10 cellular contexts compared by ENCODE assay signal in the genomic region with DNA sequence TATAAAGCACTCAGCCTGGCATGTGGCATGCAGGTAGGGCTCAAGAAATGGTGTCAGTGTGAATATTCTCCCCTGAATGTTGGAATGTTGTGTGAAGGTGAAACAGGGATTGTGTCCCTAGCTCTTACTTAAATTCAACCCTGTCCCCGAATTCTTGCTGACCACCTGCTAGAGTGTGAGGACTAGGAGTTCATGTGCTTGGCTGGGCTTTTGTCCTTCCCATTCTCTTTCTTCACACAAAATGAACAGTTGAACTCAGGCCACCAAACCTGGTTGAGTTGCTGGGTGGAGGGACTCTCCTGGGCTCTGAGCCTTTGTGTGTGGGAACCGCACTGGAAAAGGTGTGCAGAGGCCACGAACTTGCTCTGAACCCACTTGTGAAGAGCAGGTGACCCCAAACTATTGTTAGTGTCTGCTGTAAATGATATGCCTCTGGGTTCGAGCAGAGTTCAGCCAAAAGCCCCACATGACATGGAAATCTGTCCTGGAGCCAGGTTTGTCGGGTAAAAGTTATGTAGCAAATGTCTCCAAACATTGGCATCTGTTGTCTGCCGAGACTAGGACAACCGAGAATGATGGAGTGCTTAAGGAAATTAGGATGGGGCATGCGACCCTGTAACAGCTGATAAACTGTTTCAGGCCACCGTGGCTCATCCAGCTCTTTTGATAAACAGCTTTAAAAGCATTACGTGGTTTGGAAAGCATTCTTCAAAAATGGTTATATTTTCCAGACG.
DNase-seq lines count a peak whose midpoint lies in the region; ATAC-seq and TF ChIP-seq lines count a peak whose summit lies in the region.
"Had no signal": no experiment of that assay in that cellular context is flagged by ENCODE, and none has a peak within 500 bp of the region (broad histone marks: within the 10 kb centered on the region; RNA-seq: fewer than 3 reads in every experiment).

No MANE protein-coding gene starts in this region.

- H3K9me3 ChIP-seq in ascending aorta, result no peaks in the 10 kb centered on the region
- H3K9me3 ChIP-seq in upper lobe of left lung, result no peaks in the 10 kb centered on the region

- TF ChIP-seq POLR2A in upper lobe of left lung (IDR thresholded peaks at IDR 0.05), result no peak

- DNase-seq in activated T-cell treated with anti-CD3 and anti-CD28 coated beads, Interleukin-2, amount 50 U/mL, for 24 hours, result no peak
- no peak for DNase-seq in activated T-cell treated with anti-CD3 and anti-CD28 coated beads, Interleukin-2, amount 50 U/mL, for 1 hour
- peak in 1 of 2 donors; percentile 64 for DNase-seq in ascending aorta (ENCODE audit: low spot score in 2 of 2)
- DNase-seq in lung microvascular endothelial cell (ENCODE audit: low read depth in 2 of 2), result peak; percentile 58 to 100
- DNase-seq in upper lobe of left lung, result no peak
- DNase-seq in endothelial cell (ENCODE audit: low spot score), result no peak
- no peak for DNase-seq in DMS53 treated with DMSO at 0.1 percent for 48 hours (lab: John Stamatoyannopoulos, UW; ENCODE audit: unreplicated experiment)
- no peak for DNase-seq in activated CD4-positive, alpha-beta T cell treated with anti-CD3 and anti-CD28 coated beads, Interleukin-2, amount 50 U/mL, for 48 hours
- DNase-seq: NCI-H446 treated with DMSO at 0.1 percent for 48 hours, WERI-Rb-1 had no signal

- H3K4me3 ChIP-seq in ascending aorta (no peak overlapping the region), upper lobe of left lung (no peak overlapping the region)

- peaks cover 54% of the 10 kb centered on the region for H3K36me3 Mint-ChIP-seq in activated T-cell treated with anti-CD3 and anti-CD28 coated beads, Interleukin-2, amount 50 U/mL, for 24 hours (ENCODE audit: low read depth)
- peaks cover 31% of the 10 kb centered on the region for H3K36me3 Mint-ChIP-seq in endothelial cell (ENCODE audit: low read depth, unreplicated experiment)

- no peaks in the 10 kb centered on the region for H3K9me3 Mint-ChIP-seq in activated T-cell treated with anti-CD3 and anti-CD28 coated beads, Interleukin-2, amount 50 U/mL, for 24 hours
- no peaks in the 10 kb centered on the region for H3K9me3 Mint-ChIP-seq in endothelial cell (ENCODE audit: unreplicated experiment)

- peak overlapping the region; percentile 98 for H3K27ac Mint-ChIP-seq in activated T-cell treated with anti-CD3 and anti-CD28 coated beads, Interleukin-2, amount 50 U/mL, for 24 hours
- no peak overlapping the region for H3K27ac Mint-ChIP-seq in endothelial cell (ENCODE audit: unreplicated experiment)

- no peak for TF ChIP-seq EP300 in upper lobe of left lung (IDR thresholded peaks at IDR 0.05)

- peak overlapping the region; percentile 62 to 88 for H3K27ac ChIP-seq in ascending aorta
- H3K27ac ChIP-seq in upper lobe of left lung, result peak overlapping the region; percentile 26 to 77 (median 52)
- H3K27ac ChIP-seq: WERI-Rb-1 had no signal

- H3K4me3 Mint-ChIP-seq in activated T-cell treated with anti-CD3 and anti-CD28 coated beads, Interleukin-2, amount 50 U/mL, for 24 hours, result no peak overlapping the region
- H3K4me3 Mint-ChIP-seq in endothelial cell (ENCODE audit: unreplicated experiment), result no peak overlapping the region

- 55 to 63% methylated on average over 11 of the region's 11 CpGs for WGBS in upper lobe of left lung, 2 donors

- TF ChIP-seq CTCF in ascending aorta (IDR thresholded peaks at IDR 0.05) (no peak), upper lobe of left lung (IDR thresholded peaks at IDR 0.05) (no peak), endothelial cell (IDR thresholded peaks at IDR 0.05; ENCODE audit: unreplicated experiment) (no peak)

- ATAC-seq in upper lobe of left lung (ENCODE audit: low FRiP score in 2 of 2), result no peak

- intact Hi-C loops in ascending aorta (cut with DNase I), result no loop called here

- no peaks in the 10 kb centered on the region for H3K27me3 Mint-ChIP-seq in activated T-cell treated with anti-CD3 and anti-CD28 coated beads, Interleukin-2, amount 50 U/mL, for 24 hours
- no peaks in the 10 kb centered on the region for H3K27me3 Mint-ChIP-seq in endothelial cell (ENCODE audit: unreplicated experiment)

- peaks cover 93% of the 10 kb centered on the region for H3K4me1 Mint-ChIP-seq in activated T-cell treated with anti-CD3 and anti-CD28 coated beads, Interleukin-2, amount 50 U/mL, for 24 hours (ENCODE audit: low read depth)
- H3K4me1 Mint-ChIP-seq in endothelial cell (ENCODE audit: unreplicated experiment), result peaks cover 11% of the 10 kb centered on the region

- no peaks in the 10 kb centered on the region for H3K27me3 ChIP-seq in ascending aorta
- no peaks in the 10 kb centered on the region for H3K27me3 ChIP-seq in upper lobe of left lung

- H3K4me1 ChIP-seq in ascending aorta (peaks cover 34 to 50% of the 10 kb centered on the region in 2 donors), upper lobe of left lung (peaks cover 56 to 72% (median 63%) of the 10 kb centered on the region in 4 donors)

- H3K36me3 ChIP-seq in ascending aorta, result no peaks in the 10 kb centered on the region
- H3K36me3 ChIP-seq in upper lobe of left lung, result no peaks in the 10 kb centered on the region
- H3K36me3 ChIP-seq: WERI-Rb-1 had no signal

Comparison
In these comparisons a context has a peak if more than half of its experiments do, and no peak if none do; other contexts are left out.
1. DNase-seq: peak in lung microvascular endothelial cell (2 of 2); none in activated T-cell treated with anti-CD3 and anti-CD28 coated beads, Interleukin-2, amount 50 U/mL, for 24 hours (single experiment), activated T-cell treated with anti-CD3 and anti-CD28 coated beads, Interleukin-2, amount 50 U/mL, for 1 hour (single experiment), upper lobe of left lung (0 of 2), endothelial cell (single experiment), DMS53 treated with DMSO at 0.1 percent for 48 hours (single experiment) and activated CD4-positive, alpha-beta T cell treated with anti-CD3 and anti-CD28 coated beads, Interleukin-2, amount 50 U/mL, for 48 hours (0 of 2).